In the genomic region with DNA sequence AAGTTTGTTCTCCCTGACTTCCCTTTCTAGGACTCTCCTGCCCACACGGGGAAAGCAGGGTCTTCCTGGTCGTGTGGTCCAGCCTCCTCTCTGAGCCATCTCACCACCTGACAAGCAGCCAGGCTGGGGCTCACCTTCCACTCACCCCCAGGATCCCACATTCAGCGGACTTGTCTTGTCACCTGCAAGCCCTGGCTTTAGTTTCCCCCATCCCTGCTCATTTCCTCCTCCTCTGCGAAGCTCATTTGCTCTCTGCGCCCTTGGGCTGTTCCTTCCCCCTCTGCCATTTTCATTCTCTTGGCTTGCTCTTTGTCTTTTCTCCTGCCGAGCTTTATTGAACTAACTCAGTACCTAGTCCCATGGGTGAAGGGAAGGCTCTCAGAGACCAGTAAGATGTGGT, we compare ENCODE assay signal across 18 cellular contexts. TPM values are rescaled to one million over a fixed set of nuclear protein-coding genes. Genes with fewer than 3 reads are reported as not detected.
DNase-seq lines count a peak whose midpoint lies in the region; ATAC-seq, FAIRE-seq and TF ChIP-seq lines count a peak whose summit lies in the region.
"Had no signal": no experiment of that assay in that cellular context is flagged by ENCODE, and none has a peak within 500 bp of the region (broad histone marks: within the 10 kb centered on the region; RNA-seq: fewer than 3 reads in every experiment).

No MANE protein-coding gene starts in this region.

- FAIRE-seq in HTR-8/SVneo (lab: Jason Lieb, UNC) = no peak
- FAIRE-seq: A549 had no signal

- POLR2A ChIA-PET in WTC11 (lab: Charles Lee) = interaction anchor here (2.3 kb wide), 1 partner anchor 16 kb away, joined by 10 read pairs; no protein-coding TSS in a partner anchor
- POLR2A ChIA-PET in activated CD4-positive, alpha-beta T cell treated with anti-CD3 and anti-CD28 coated beads, Interleukin-2, amount 10 ng/mL, durations not matched to agents 7 days and 5 days (lab: Charles Lee) = no interaction called here

- H3K27ac Mint-ChIP-seq in WTC11 = no peak overlapping the region
- H3K27ac Mint-ChIP-seq in stimulated activated naive B cell treated with anti-CD40 and anti-IgM and Interleukin-4, amounts not matched to agents 10 μg/mL and 1 μg/mL and 100 μg/mL, for 72 hours = peak overlapping the region; percentile 84
- H3K27ac Mint-ChIP-seq in activated CD4-positive, alpha-beta T cell treated with anti-CD3 and anti-CD28 coated beads, Interleukin-2, amount 10 ng/mL, durations not matched to agents 7 days and 5 days = no peak overlapping the region
- H3K27ac Mint-ChIP-seq: activated CD8-positive, alpha-beta memory T cell treated with anti-CD3 and anti-CD28 coated beads, Interleukin-2, amount 10 ng/mL, durations not matched to agents 7 days and 5 days; neural progenitor cell had no signal

- DNase-seq in NCI-H345 (lab: John Stamatoyannopoulos, UW) (peak; percentile 15), NCI-H345 treated with DMSO at 0.1 percent for 48 hours (lab: John Stamatoyannopoulos, UW; ENCODE audit: unreplicated experiment) (no peak), WTC11 (ENCODE audit: low spot score) (no peak), left colon (no peak), cerebellum (ENCODE audit: low spot score) (no peak), HTR-8/SVneo (ENCODE audit: insufficient read length, low spot score) (no peak)
- DNase-seq in stimulated activated naive B cell treated with anti-CD40 and anti-IgM and Interleukin-4, amounts not matched to agents 10 μg/mL and 1 μg/mL and 100 μg/mL, for 72 hours = no peak
- no peak for DNase-seq in activated CD4-positive, alpha-beta T cell treated with anti-CD3 and anti-CD28 coated beads, Interleukin-2, amount 10 ng/mL, durations not matched to agents 7 days and 5 days
- DNase-seq: activated CD8-positive, alpha-beta memory T cell treated with anti-CD3 and anti-CD28 coated beads, Interleukin-2, amount 10 ng/mL, durations not matched to agents 7 days and 5 days; GM23248; KBM-7; NCI-H187; NK-92 treated with Interleukin-12 subunit alpha and Interleukin-12 subunit beta, amount 100 ng/mL, for 24 hours had no signal

- ATAC-seq in WTC11 = no peak
- peak; percentile 14 for ATAC-seq in left colon
- ATAC-seq in stimulated activated naive B cell treated with anti-CD40 and anti-IgM and Interleukin-4, amounts not matched to agents 10 μg/mL and 1 μg/mL and 100 μg/mL, for 72 hours (replicated peaks) = no peak
- ATAC-seq: A549; activated CD8-positive, alpha-beta memory T cell treated with anti-CD3 and anti-CD28 coated beads, Interleukin-2, amount 10 ng/mL, durations not matched to agents 7 days and 5 days; heart left ventricle; left lobe of liver had no signal

- TF ChIP-seq CTCF in WTC11 (IDR thresholded peaks at IDR 0.05) = no peak

- H3K36me3 Mint-ChIP-seq in WTC11 = no peaks in the 10 kb centered on the region
- H3K36me3 Mint-ChIP-seq in stimulated activated naive B cell treated with anti-CD40 and anti-IgM and Interleukin-4, amounts not matched to agents 10 μg/mL and 1 μg/mL and 100 μg/mL, for 72 hours = no peaks in the 10 kb centered on the region
- no peaks in the 10 kb centered on the region for H3K36me3 Mint-ChIP-seq in activated CD4-positive, alpha-beta T cell treated with anti-CD3 and anti-CD28 coated beads, Interleukin-2, amount 10 ng/mL, durations not matched to agents 7 days and 5 days (ENCODE audit: low read depth)
- H3K36me3 Mint-ChIP-seq: activated CD8-positive, alpha-beta memory T cell treated with anti-CD3 and anti-CD28 coated beads, Interleukin-2, amount 10 ng/mL, durations not matched to agents 7 days and 5 days; neural progenitor cell had no signal

- H3K27me3 Mint-ChIP-seq in WTC11 (ENCODE audit: low read depth) = peaks cover 60% of the 10 kb centered on the region
- peaks cover 11 to 19% of the 10 kb centered on the region in 2 donors for H3K27me3 Mint-ChIP-seq in stimulated activated naive B cell treated with anti-CD40 and anti-IgM and Interleukin-4, amounts not matched to agents 10 μg/mL and 1 μg/mL and 100 μg/mL, for 72 hours
- peaks cover 67% of the 10 kb centered on the region for H3K27me3 Mint-ChIP-seq in activated CD4-positive, alpha-beta T cell treated with anti-CD3 and anti-CD28 coated beads, Interleukin-2, amount 10 ng/mL, durations not matched to agents 7 days and 5 days

- no peaks in the 10 kb centered on the region for H3K9me3 Mint-ChIP-seq in WTC11
- no peaks in the 10 kb centered on the region for H3K9me3 Mint-ChIP-seq in stimulated activated naive B cell treated with anti-CD40 and anti-IgM and Interleukin-4, amounts not matched to agents 10 μg/mL and 1 μg/mL and 100 μg/mL, for 72 hours
- H3K9me3 Mint-ChIP-seq in activated CD4-positive, alpha-beta T cell treated with anti-CD3 and anti-CD28 coated beads, Interleukin-2, amount 10 ng/mL, durations not matched to agents 7 days and 5 days = no peaks in the 10 kb centered on the region
- H3K9me3 Mint-ChIP-seq: neural progenitor cell had no signal

- intact Hi-C loops in left colon (cut with DNase I, micrococcal nuclease) = no loop called here

- peak overlapping the region; percentile 53 for H3K4me3 Mint-ChIP-seq in WTC11
- peak overlapping the region; percentile 15 to 32 for H3K4me3 Mint-ChIP-seq in stimulated activated naive B cell treated with anti-CD40 and anti-IgM and Interleukin-4, amounts not matched to agents 10 μg/mL and 1 μg/mL and 100 μg/mL, for 72 hours
- no peak overlapping the region for H3K4me3 Mint-ChIP-seq in activated CD4-positive, alpha-beta T cell treated with anti-CD3 and anti-CD28 coated beads, Interleukin-2, amount 10 ng/mL, durations not matched to agents 7 days and 5 days
- H3K4me3 Mint-ChIP-seq: activated CD8-positive, alpha-beta memory T cell treated with anti-CD3 and anti-CD28 coated beads, Interleukin-2, amount 10 ng/mL, durations not matched to agents 7 days and 5 days; neural progenitor cell had no signal

- CTCF ChIA-PET in WTC11 (lab: Charles Lee) = interaction anchor here (1.4 to 5.1 kb wide), 3 partner anchors 15 to 51 kb away, joined by 3 to 34 read pairs (median 13); no protein-coding TSS in a partner anchor
- CTCF ChIA-PET in activated CD4-positive, alpha-beta T cell treated with anti-CD3 and anti-CD28 coated beads, Interleukin-2, amount 10 ng/mL, durations not matched to agents 7 days and 5 days (lab: Charles Lee) = interaction anchor here (1.6 kb wide), 1 partner anchor 13 kb away, joined by 5 read pairs; no protein-coding TSS in a partner anchor

- peaks cover 41% of the 10 kb centered on the region for H3K4me1 Mint-ChIP-seq in WTC11
- peaks cover 47 to 72% of the 10 kb centered on the region in 2 donors for H3K4me1 Mint-ChIP-seq in stimulated activated naive B cell treated with anti-CD40 and anti-IgM and Interleukin-4, amounts not matched to agents 10 μg/mL and 1 μg/mL and 100 μg/mL, for 72 hours
- peaks cover 10% of the 10 kb centered on the region for H3K4me1 Mint-ChIP-seq in activated CD4-positive, alpha-beta T cell treated with anti-CD3 and anti-CD28 coated beads, Interleukin-2, amount 10 ng/mL, durations not matched to agents 7 days and 5 days

TF ChIP-seq in WTC11, 78 proteins besides CTCF, POLR2A, EP300 and RAD21 (continues in another document):
- TF ChIP-seq SMAD3 (CRISPR knock-in tag; IDR thresholded peaks at IDR 0.05; ENCODE audit: borderline replicate concordance) = no peak
- TF ChIP-seq JAZF1 (CRISPR knock-in tag; IDR thresholded peaks at IDR 0.05) = no peak
- no peak for TF ChIP-seq CREM (CRISPR knock-in tag; IDR thresholded peaks at IDR 0.05)
- TF ChIP-seq, protein P1, sequence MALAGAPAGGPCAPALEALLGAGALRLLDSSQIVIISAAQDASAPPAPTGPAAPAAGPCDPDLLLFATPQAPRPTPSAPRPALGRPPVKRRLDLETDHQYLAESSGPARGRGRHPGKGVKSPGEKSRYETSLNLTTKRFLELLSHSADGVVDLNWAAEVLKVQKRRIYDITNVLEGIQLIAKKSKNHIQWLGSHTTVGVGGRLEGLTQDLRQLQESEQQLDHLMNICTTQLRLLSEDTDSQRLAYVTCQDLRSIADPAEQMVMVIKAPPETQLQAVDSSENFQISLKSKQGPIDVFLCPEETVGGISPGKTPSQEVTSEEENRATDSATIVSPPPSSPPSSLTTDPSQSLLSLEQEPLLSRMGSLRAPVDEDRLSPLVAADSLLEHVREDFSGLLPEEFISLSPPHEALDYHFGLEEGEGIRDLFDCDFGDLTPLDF (CRISPR knock-in tag; IDR thresholded peaks at IDR 0.05) = no peak
- TF ChIP-seq, protein P2, sequence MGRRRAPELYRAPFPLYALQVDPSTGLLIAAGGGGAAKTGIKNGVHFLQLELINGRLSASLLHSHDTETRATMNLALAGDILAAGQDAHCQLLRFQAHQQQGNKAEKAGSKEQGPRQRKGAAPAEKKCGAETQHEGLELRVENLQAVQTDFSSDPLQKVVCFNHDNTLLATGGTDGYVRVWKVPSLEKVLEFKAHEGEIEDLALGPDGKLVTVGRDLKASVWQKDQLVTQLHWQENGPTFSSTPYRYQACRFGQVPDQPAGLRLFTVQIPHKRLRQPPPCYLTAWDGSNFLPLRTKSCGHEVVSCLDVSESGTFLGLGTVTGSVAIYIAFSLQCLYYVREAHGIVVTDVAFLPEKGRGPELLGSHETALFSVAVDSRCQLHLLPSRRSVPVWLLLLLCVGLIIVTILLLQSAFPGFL (CRISPR knock-in tag; IDR thresholded peaks at IDR 0.05; ENCODE audit: borderline replicate concordance) = no peak
- TF ChIP-seq, protein P3, sequence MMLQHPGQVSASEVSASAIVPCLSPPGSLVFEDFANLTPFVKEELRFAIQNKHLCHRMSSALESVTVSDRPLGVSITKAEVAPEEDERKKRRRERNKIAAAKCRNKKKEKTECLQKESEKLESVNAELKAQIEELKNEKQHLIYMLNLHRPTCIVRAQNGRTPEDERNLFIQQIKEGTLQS (CRISPR knock-in tag; conservative IDR thresholded peaks at IDR 0.05) = no peak
- no peak for TF ChIP-seq NFYB (CRISPR knock-in tag; conservative IDR thresholded peaks at IDR 0.05; ENCODE audit: low read depth)
- no peak for TF ChIP-seq ESRRA (CRISPR knock-in tag; IDR thresholded peaks at IDR 0.05; ENCODE audit: borderline replicate concordance)
- no peak for TF ChIP-seq TP53 (CRISPR knock-in tag; IDR thresholded peaks at IDR 0.05)
- TF ChIP-seq HMGA2 (CRISPR knock-in tag; IDR thresholded peaks at IDR 0.05) = no peak
- no peak for TF ChIP-seq JUN (CRISPR knock-in tag; IDR thresholded peaks at IDR 0.05)
- no peak for TF ChIP-seq ELF4 (CRISPR knock-in tag; IDR thresholded peaks at IDR 0.05; ENCODE audit: low read depth)

RNA-seq across cellular contexts. Expression of a gene that starts 1.9 kb away (rescaled TPM):
- 27.5 to 33.9 TPM (median 27.8 TPM) in 3 replicates for total RNA-seq in WTC11 (2021)
- total RNA-seq in left colon = 100 to 1,000 TPM; 499 to 535 TPM
- total RNA-seq in activated CD4-positive, alpha-beta T cell treated with anti-CD3 and anti-CD28 coated beads, Interleukin-2, amount 10 ng/mL, durations not matched to agents 7 days and 5 days = not detected
- 0.54 TPM for total RNA-seq in cerebellum
- total RNA-seq: activated CD8-positive, alpha-beta memory T cell treated with anti-CD3 and anti-CD28 coated beads, Interleukin-2, amount 10 ng/mL, durations not matched to agents 7 days and 5 days; GM23248; SJSA1 had no signal

Comparison
In these comparisons a context has a peak if more than half of its experiments do, and no peak if none do; other contexts are left out.
1. RNA of a gene that starts 1.9 kb away (total RNA-seq): 499 to 535 TPM in left colon and 27.5 to 33.9 TPM in WTC11; 0.54 TPM in cerebellum (single experiment) and not detected in activated CD4-positive, alpha-beta T cell treated with anti-CD3 and anti-CD28 coated beads, Interleukin-2, amount 10 ng/mL, durations not matched to agents 7 days and 5 days; every median in the first group is over 10 times any median in the second.